1 cellular context compared by ENCODE assay signal in genomic region chr7:26348234-26348851, GRCh38.
TF ChIP-seq lines count a peak whose summit lies in the region.

No MANE protein-coding gene starts in this region.

TF ChIP-seq in HepG2, 621 proteins besides CTCF, POLR2A, EP300 and RAD21 (continued from another document and continues in another):
- TF ChIP-seq ZNF800 (CRISPR knock-in tag; IDR thresholded peaks at IDR 0.05) = peak; percentile 84; the same call in 1 of the 2 replicates
- peak; percentile 33; the same call in 1 of the 2 replicates for TF ChIP-seq ZNF788 (CRISPR knock-in tag; IDR thresholded peaks at IDR 0.05; ENCODE audit: borderline replicate concordance)
- TF ChIP-seq HNRNPLL (IDR thresholded peaks at IDR 0.05; ENCODE audit: low read depth, low read length, poor library complexity, severe bottlenecking) = no peak
- 0 out of 2 replicates have a peak, but pooled peaks have one; percentile 80 for TF ChIP-seq STAT6 (CRISPR knock-in tag; IDR thresholded peaks at IDR 0.05; ENCODE audit: borderline replicate concordance)
- 0 out of 2 replicates have a peak, but pooled peaks have one; percentile 10 for TF ChIP-seq ZNF564 (CRISPR knock-in tag; IDR thresholded peaks at IDR 0.05)
- TF ChIP-seq RBFOX2 (IDR thresholded peaks at IDR 0.05; ENCODE audit: low read depth, low read length) = peak; percentile 46; the same call in 1 of the 2 replicates
- TF ChIP-seq ZNF224 (CRISPR knock-in tag; IDR thresholded peaks at IDR 0.05) = peak; percentile 77; the same call in 1 of the 2 replicates
- TF ChIP-seq BRCA1 (CRISPR knock-in tag; IDR thresholded peaks at IDR 0.05) = no peak
- TF ChIP-seq, protein P1, sequence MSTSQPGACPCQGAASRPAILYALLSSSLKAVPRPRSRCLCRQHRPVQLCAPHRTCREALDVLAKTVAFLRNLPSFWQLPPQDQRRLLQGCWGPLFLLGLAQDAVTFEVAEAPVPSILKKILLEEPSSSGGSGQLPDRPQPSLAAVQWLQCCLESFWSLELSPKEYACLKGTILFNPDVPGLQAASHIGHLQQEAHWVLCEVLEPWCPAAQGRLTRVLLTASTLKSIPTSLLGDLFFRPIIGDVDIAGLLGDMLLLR (CRISPR knock-in tag; IDR thresholded peaks at IDR 0.05) = 0 out of 2 replicates have a peak, but pooled peaks have one; percentile 58
- TF ChIP-seq ZNF441 (CRISPR knock-in tag; IDR thresholded peaks at IDR 0.05; ENCODE audit: borderline replicate concordance) = 0 out of 2 replicates have a peak, but pooled peaks have one; percentile 58
- 0 out of 2 replicates have a peak, but pooled peaks have one; percentile 38 for TF ChIP-seq WIZ (CRISPR knock-in tag; IDR thresholded peaks at IDR 0.05)
- TF ChIP-seq ERF (CRISPR knock-in tag; IDR thresholded peaks at IDR 0.05) = peak; percentile 62; the same call in 1 of the 2 replicates
- TF ChIP-seq MED1 (CRISPR knock-in tag; IDR thresholded peaks at IDR 0.05) = peak; percentile 53; the same call in 1 of the 2 replicates
- TF ChIP-seq MTERF4 (CRISPR knock-in tag; IDR thresholded peaks at IDR 0.05) = peak; percentile 85; the same call in 1 of the 2 replicates
- no peak for TF ChIP-seq ZNF83 (CRISPR knock-in tag; IDR thresholded peaks at IDR 0.05; ENCODE audit: borderline replicate concordance)
- TF ChIP-seq, protein P2, sequence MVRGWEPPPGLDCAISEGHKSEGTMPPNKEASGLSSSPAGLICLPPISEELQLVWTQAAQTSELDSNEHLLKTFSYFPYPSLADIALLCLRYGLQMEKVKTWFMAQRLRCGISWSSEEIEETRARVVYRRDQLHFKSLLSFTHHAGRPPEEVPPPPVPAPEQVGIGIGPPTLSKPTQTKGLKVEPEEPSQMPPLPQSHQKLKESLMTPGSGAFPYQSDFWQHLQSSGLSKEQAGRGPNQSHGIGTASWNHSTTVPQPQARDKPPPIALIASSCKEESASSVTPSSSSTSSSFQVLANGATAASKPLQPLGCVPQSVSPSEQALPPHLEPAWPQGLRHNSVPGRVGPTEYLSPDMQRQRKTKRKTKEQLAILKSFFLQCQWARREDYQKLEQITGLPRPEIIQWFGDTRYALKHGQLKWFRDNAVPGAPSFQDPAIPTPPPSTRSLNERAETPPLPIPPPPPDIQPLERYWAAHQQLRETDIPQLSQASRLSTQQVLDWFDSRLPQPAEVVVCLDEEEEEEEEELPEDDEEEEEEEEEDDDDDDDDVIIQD (CRISPR knock-in tag; IDR thresholded peaks at IDR 0.05; ENCODE audit: low read depth) = 0 out of 2 replicates have a peak, but pooled peaks have one; percentile 13
- peak; percentile 69; the same call in 1 of the 2 replicates for TF ChIP-seq HDAC1 (CRISPR knock-in tag; IDR thresholded peaks at IDR 0.05)
- peak; percentile 56 for TF ChIP-seq UBTF (CRISPR knock-in tag; IDR thresholded peaks at IDR 0.05)
- peak; percentile 76; the same call in 1 of the 2 replicates for TF ChIP-seq ZNF317 (CRISPR knock-in tag; IDR thresholded peaks at IDR 0.05)
- peak; percentile 60; the same call in 1 of the 2 replicates for TF ChIP-seq ZBTB26 (CRISPR knock-in tag; IDR thresholded peaks at IDR 0.05; ENCODE audit: borderline replicate concordance)
- TF ChIP-seq, protein P3, sequence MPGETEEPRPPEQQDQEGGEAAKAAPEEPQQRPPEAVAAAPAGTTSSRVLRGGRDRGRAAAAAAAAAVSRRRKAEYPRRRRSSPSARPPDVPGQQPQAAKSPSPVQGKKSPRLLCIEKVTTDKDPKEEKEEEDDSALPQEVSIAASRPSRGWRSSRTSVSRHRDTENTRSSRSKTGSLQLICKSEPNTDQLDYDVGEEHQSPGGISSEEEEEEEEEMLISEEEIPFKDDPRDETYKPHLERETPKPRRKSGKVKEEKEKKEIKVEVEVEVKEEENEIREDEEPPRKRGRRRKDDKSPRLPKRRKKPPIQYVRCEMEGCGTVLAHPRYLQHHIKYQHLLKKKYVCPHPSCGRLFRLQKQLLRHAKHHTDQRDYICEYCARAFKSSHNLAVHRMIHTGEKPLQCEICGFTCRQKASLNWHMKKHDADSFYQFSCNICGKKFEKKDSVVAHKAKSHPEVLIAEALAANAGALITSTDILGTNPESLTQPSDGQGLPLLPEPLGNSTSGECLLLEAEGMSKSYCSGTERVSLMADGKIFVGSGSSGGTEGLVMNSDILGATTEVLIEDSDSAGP (CRISPR knock-in tag; IDR thresholded peaks at IDR 0.05; ENCODE audit: borderline replicate concordance) = 0 out of 2 replicates have a peak, but pooled peaks have one; percentile 36
- peak; percentile 22; the same call in 1 of the 2 replicates for TF ChIP-seq ZNF792 (CRISPR knock-in tag; IDR thresholded peaks at IDR 0.05)
- TF ChIP-seq SNAPC5 (CRISPR knock-in tag; IDR thresholded peaks at IDR 0.05; ENCODE audit: borderline replicate concordance) = no peak
- peak; percentile 88; the same call in 1 of the 2 replicates for TF ChIP-seq ZFP36L1 (CRISPR knock-in tag; IDR thresholded peaks at IDR 0.05)
- peak; percentile 77; the same call in 1 of the 2 replicates for TF ChIP-seq SRY (CRISPR knock-in tag; IDR thresholded peaks at IDR 0.05)
- TF ChIP-seq MYPOP (CRISPR knock-in tag; IDR thresholded peaks at IDR 0.05) = peak; percentile 69; the same call in 1 of the 2 replicates
